ENCODE assay signal across 14 cellular contexts in the genomic region with DNA sequence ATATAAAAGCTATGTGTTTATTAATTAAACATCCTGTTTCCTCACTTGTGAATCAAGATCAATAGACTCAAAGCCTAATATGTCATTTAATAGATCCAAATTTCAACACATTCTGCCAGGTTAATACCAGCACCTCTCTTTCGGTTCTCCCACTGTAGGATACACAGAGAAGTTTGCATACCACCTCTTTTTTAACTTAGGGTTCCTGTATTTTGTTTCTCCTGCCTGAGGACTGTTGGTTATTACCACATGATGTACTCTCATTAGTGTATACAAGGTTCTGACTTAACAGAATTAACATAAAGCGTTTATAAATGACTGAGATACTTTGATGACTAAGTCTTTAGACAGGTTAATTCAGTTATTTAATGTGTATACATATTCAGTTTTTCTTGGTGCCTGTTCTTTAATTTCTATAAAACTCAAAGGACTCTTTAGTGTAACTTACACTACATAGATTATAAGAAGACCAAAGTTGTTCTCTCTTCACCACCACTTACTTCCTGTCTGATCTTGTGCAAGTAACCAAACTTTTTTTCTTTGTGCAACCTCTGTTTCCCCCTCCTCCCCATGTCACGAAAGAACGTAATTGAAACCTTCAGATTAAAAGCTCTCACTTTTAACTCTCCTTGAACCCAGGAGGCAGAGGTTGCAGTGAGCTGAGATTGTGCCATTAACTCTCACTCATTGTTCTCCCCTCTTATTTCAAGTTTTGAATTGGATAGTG.
DNase-seq lines count a peak whose midpoint lies in the region; ATAC-seq, FAIRE-seq and TF ChIP-seq lines count a peak whose summit lies in the region.
"Had no signal": no experiment of that assay in that cellular context is flagged by ENCODE, and none has a peak within 500 bp of the region (broad histone marks: within the 10 kb centered on the region; RNA-seq: fewer than 3 reads in every experiment).

No MANE protein-coding gene starts in this region.

- H3K4me1 ChIP-seq in small intestine (ENCODE audit: control insufficient read depth in 2 of 2, insufficient read depth in 1 of 2, low read depth in 1 of 2, low read length in 1 of 2) (no peaks in the 10 kb centered on the region), esophagus muscularis mucosa (peaks cover 4 to 8% (median 7%) of the 10 kb centered on the region in 4 donors)
- H3K4me1 ChIP-seq in effector memory CD4-positive, alpha-beta T cell (ENCODE audit: control insufficient read depth, insufficient read depth, low read length, poor library complexity, severe bottlenecking): no peaks in the 10 kb centered on the region
- H3K4me1 ChIP-seq: A549 had no signal

- no peak for TF ChIP-seq POLR2A in esophagus muscularis mucosa (IDR thresholded peaks at IDR 0.05; ENCODE audit: low read depth)

- CTCF ChIA-PET in activated CD4-positive, alpha-beta T cell treated with anti-CD3 and anti-CD28 coated beads, Interleukin-2, amount 10 ng/mL, durations not matched to agents 7 days and 5 days (lab: Charles Lee): interaction anchor here (0.5 to 0.7 kb wide), 2 partner anchors 59 to 941 kb away, joined by 3 to 6 read pairs; no protein-coding TSS in a partner anchor
- CTCF ChIA-PET in activated B cell treated with CpG ODN at 0.5 μM for 24 hours (lab: Charles Lee): interaction anchor here (1.1 kb wide), 1 partner anchor 133 kb away, joined by 4 read pairs; no protein-coding TSS in a partner anchor

- H3K36me3 Mint-ChIP-seq in activated CD4-positive, alpha-beta T cell treated with anti-CD3 and anti-CD28 coated beads, Interleukin-2, amount 10 ng/mL, durations not matched to agents 7 days and 5 days (ENCODE audit: low read depth): peaks cover 15% of the 10 kb centered on the region
- H3K36me3 Mint-ChIP-seq in activated B cell treated with CpG ODN at 0.5 μM for 24 hours (ENCODE audit: low read depth): no peaks in the 10 kb centered on the region

- WGBS in small intestine, 3 donors: 58 to 78% (median 60%) methylated on average over 4 of the region's 4 CpGs
- 74% methylated on average over 4 of the region's 4 CpGs for WGBS in esophagus muscularis mucosa

- H3K4me1 Mint-ChIP-seq in activated CD4-positive, alpha-beta T cell treated with anti-CD3 and anti-CD28 coated beads, Interleukin-2, amount 10 ng/mL, durations not matched to agents 7 days and 5 days: peaks cover 53% of the 10 kb centered on the region
- H3K4me1 Mint-ChIP-seq in activated B cell treated with CpG ODN at 0.5 μM for 24 hours: peaks cover 28% of the 10 kb centered on the region

- peak overlapping the region; percentile 93 for H3K27ac Mint-ChIP-seq in activated CD4-positive, alpha-beta T cell treated with anti-CD3 and anti-CD28 coated beads, Interleukin-2, amount 10 ng/mL, durations not matched to agents 7 days and 5 days
- H3K27ac Mint-ChIP-seq in activated B cell treated with CpG ODN at 0.5 μM for 24 hours: peak overlapping the region; percentile 2

- no peaks in the 10 kb centered on the region for H3K27me3 ChIP-seq in small intestine (ENCODE audit: control insufficient read depth in 2 of 2, insufficient read depth in 2 of 2, low read length in 2 of 2)
- H3K27me3 ChIP-seq in esophagus muscularis mucosa: no peaks in the 10 kb centered on the region
- no peaks in the 10 kb centered on the region for H3K27me3 ChIP-seq in effector memory CD4-positive, alpha-beta T cell (replicated peaks; ENCODE audit: control insufficient read depth, insufficient read depth, low read length, poor library complexity, severe bottlenecking)

- peak; percentile 46 for DNase-seq in activated CD4-positive, alpha-beta T cell treated with anti-CD3 and anti-CD28 coated beads, Interleukin-2, amount 10 ng/mL, durations not matched to agents 7 days and 5 days
- no peak for DNase-seq in activated CD4-positive, alpha-beta T cell treated with anti-CD3 and anti-CD28 coated beads, Interleukin-2, amount 50 U/mL, for 48 hours
- DNase-seq in activated B cell treated with CpG ODN at 0.5 μM for 24 hours (no peak), small intestine (peak; percentile 48), Ammon's horn (ENCODE audit: low spot score) (no peak), esophagus muscularis mucosa (ENCODE audit: extremely low spot score) (no peak)
- no peak for DNase-seq in effector memory CD4-positive, alpha-beta T cell
- DNase-seq: activated T-cell treated with anti-CD3 and anti-CD28 coated beads, Interleukin-2, amount 50 U/mL, for 4 hours; EL; NCI-H526 had no signal

- POLR2A ChIA-PET in activated CD4-positive, alpha-beta T cell treated with anti-CD3 and anti-CD28 coated beads, Interleukin-2, amount 10 ng/mL, durations not matched to agents 7 days and 5 days (lab: Charles Lee): interaction anchor here (0.6 kb wide), 2 partner anchors 15 to 50 kb away, joined by 3 to 8 read pairs; no protein-coding TSS in a partner anchor
- POLR2A ChIA-PET in activated B cell treated with CpG ODN at 0.5 μM for 24 hours (lab: Charles Lee): interaction anchor here (0.7 kb wide), 1 partner anchor 253 kb away, joined by 8 read pairs; no protein-coding TSS in a partner anchor

- H3K9me3 ChIP-seq in small intestine (ENCODE audit: control insufficient read depth, low read depth): no peaks in the 10 kb centered on the region
- H3K9me3 ChIP-seq in esophagus muscularis mucosa: no peaks in the 10 kb centered on the region
- no peaks in the 10 kb centered on the region for H3K9me3 ChIP-seq in effector memory CD4-positive, alpha-beta T cell (ENCODE audit: control insufficient read depth, low read length)
- H3K9me3 ChIP-seq: A549 had no signal

- intact Hi-C loops in activated B cell treated with CpG ODN at 0.5 μM for 24 hours (cut with micrococcal nuclease) (no loop called here), esophagus muscularis mucosa (cut with DNase I) (no loop called here)

- no peak overlapping the region for H3K4me3 ChIP-seq in small intestine (ENCODE audit: low read depth in 1 of 2, low read length in 2 of 2)
- H3K4me3 ChIP-seq in esophagus muscularis mucosa: no peak overlapping the region
- H3K4me3 ChIP-seq in effector memory CD4-positive, alpha-beta T cell (ENCODE audit: insufficient read depth, low read depth, low read length, poor library complexity, severe bottlenecking): no peak overlapping the region
- H3K4me3 ChIP-seq: A549, coronary artery had no signal

- no peaks in the 10 kb centered on the region for H3K27me3 Mint-ChIP-seq in activated CD4-positive, alpha-beta T cell treated with anti-CD3 and anti-CD28 coated beads, Interleukin-2, amount 10 ng/mL, durations not matched to agents 7 days and 5 days
- no peaks in the 10 kb centered on the region for H3K27me3 Mint-ChIP-seq in activated B cell treated with CpG ODN at 0.5 μM for 24 hours

- no peak for TF ChIP-seq CTCF in activated B cell treated with CpG ODN at 0.5 μM for 24 hours (IDR thresholded peaks at IDR 0.05)
- TF ChIP-seq CTCF in esophagus muscularis mucosa (IDR thresholded peaks at IDR 0.05): no peak

- H3K27ac ChIP-seq in small intestine (ENCODE audit: low read depth in 1 of 2, low read length in 1 of 2): peak overlapping the region in 1 of 2 donors; percentile 63
- H3K27ac ChIP-seq in esophagus muscularis mucosa (replicated peaks in 1 of 4): no peak overlapping the region
- H3K27ac ChIP-seq in effector memory CD4-positive, alpha-beta T cell (ENCODE audit: insufficient read depth, low read length, poor library complexity, severe bottlenecking): no peak overlapping the region
- H3K27ac ChIP-seq: A549, coronary artery had no signal

- ATAC-seq in HG03460 (IDR thresholded peaks at IDR 0.05; ENCODE audit: unreplicated experiment): peak; percentile 61
- no peak for ATAC-seq in activated B cell treated with CpG ODN at 0.5 μM for 24 hours (ENCODE audit: low read depth)
- ATAC-seq: A549, sciatic nerve had no signal

- H3K36me3 ChIP-seq in small intestine (ENCODE audit: control insufficient read depth in 2 of 2, insufficient read depth in 2 of 2, low read length in 2 of 2) (peaks cover 6% of the 10 kb centered on the region in 2 donors), esophagus muscularis mucosa (peaks cover 0 to 25% (median 9%) of the 10 kb centered on the region in 4 donors)
- H3K36me3 ChIP-seq in effector memory CD4-positive, alpha-beta T cell (ENCODE audit: control insufficient read depth, insufficient read depth, low read length): no peaks in the 10 kb centered on the region

- peak overlapping the region; percentile 1 for H3K4me3 Mint-ChIP-seq in activated CD4-positive, alpha-beta T cell treated with anti-CD3 and anti-CD28 coated beads, Interleukin-2, amount 10 ng/mL, durations not matched to agents 7 days and 5 days
- no peak overlapping the region for H3K4me3 Mint-ChIP-seq in activated B cell treated with CpG ODN at 0.5 μM for 24 hours
- H3K4me3 Mint-ChIP-seq: activated T-cell treated with anti-CD3 and anti-CD28 coated beads, Interleukin-2, amount 50 U/mL, for 4 hours had no signal

- FAIRE-seq in small intestine (lab: Jason Lieb, UNC): no peak

- no peak for TF ChIP-seq EP300 in esophagus muscularis mucosa (IDR thresholded peaks at IDR 0.05)

- peaks cover 10% of the 10 kb centered on the region for H3K9me3 Mint-ChIP-seq in activated CD4-positive, alpha-beta T cell treated with anti-CD3 and anti-CD28 coated beads, Interleukin-2, amount 10 ng/mL, durations not matched to agents 7 days and 5 days
- H3K9me3 Mint-ChIP-seq in activated B cell treated with CpG ODN at 0.5 μM for 24 hours: no peaks in the 10 kb centered on the region
- H3K9me3 Mint-ChIP-seq: activated T-cell treated with anti-CD3 and anti-CD28 coated beads, Interleukin-2, amount 50 U/mL, for 4 hours had no signal

Comparison
In these comparisons a context has a peak if more than half of its experiments do, and no peak if none do; other contexts are left out.
1. DNase-seq: peak in activated CD4-positive, alpha-beta T cell treated with anti-CD3 and anti-CD28 coated beads, Interleukin-2, amount 10 ng/mL, durations not matched to agents 7 days and 5 days (single experiment) and small intestine (single experiment); none in activated CD4-positive, alpha-beta T cell treated with anti-CD3 and anti-CD28 coated beads, Interleukin-2, amount 50 U/mL, for 48 hours (0 of 2), activated B cell treated with CpG ODN at 0.5 μM for 24 hours (single experiment), Ammon's horn (single experiment), esophagus muscularis mucosa (single experiment) and effector memory CD4-positive, alpha-beta T cell (0 of 3).